Comparison of ENCODE assay signal across 22 cellular contexts in genomic region chr2:48968011-48968410, GRCh38.
"Had no signal": no experiment of that assay in that cellular context is flagged by ENCODE, and none has a peak within 500 bp of the region (broad histone marks: within the 10 kb centered on the region; RNA-seq: fewer than 3 reads in every experiment).

No MANE protein-coding gene starts in this region.

- FAIRE-seq: endothelial cell of umbilical vein, frontal cortex had no signal

- H3K4me1 ChIP-seq: colonic mucosa, esophagus muscularis mucosa, foreskin keratinocyte, gastroesophageal sphincter, heart left ventricle, left lung, lower lobe of right lung had no signal

- H3K27me3 Mint-ChIP-seq: dendritic cell treated with granulocyte-macrophage colony-stimulating factor and Interleukin-4, amounts not matched to agents 40 ng/mL and 50 ng/mL, for 4 days had no signal

- H3K27ac ChIP-seq: colonic mucosa, esophagus muscularis mucosa, foreskin keratinocyte, gastroesophageal sphincter, heart left ventricle, hepatocyte, left lung, lower lobe of right lung had no signal

- H3K9me3 ChIP-seq: colonic mucosa, esophagus muscularis mucosa, gastroesophageal sphincter, heart left ventricle, left lung, lower lobe of right lung had no signal

- H3K9me3 Mint-ChIP-seq: dendritic cell treated with granulocyte-macrophage colony-stimulating factor and Interleukin-4, amounts not matched to agents 40 ng/mL and 50 ng/mL, for 4 days; naive thymus-derived CD4-positive, alpha-beta T cell had no signal

- H3K27ac Mint-ChIP-seq: dendritic cell treated with granulocyte-macrophage colony-stimulating factor and Interleukin-4, amounts not matched to agents 40 ng/mL and 50 ng/mL, for 4 days; immature natural killer cell; naive thymus-derived CD4-positive, alpha-beta T cell had no signal

- H3K4me3 ChIP-seq: colonic mucosa, esophagus muscularis mucosa, gastroesophageal sphincter, heart left ventricle, hepatocyte, left lung, lower lobe of right lung had no signal

- ATAC-seq: foreskin keratinocyte; gastroesophageal sphincter; heart left ventricle; left cardiac atrium; left lung; left ventricle myocardium superior; lower lobe of right lung; naive thymus-derived CD4-positive, alpha-beta T cell had no signal

- H3K27me3 ChIP-seq: colonic mucosa, esophagus muscularis mucosa, foreskin keratinocyte, gastroesophageal sphincter, heart left ventricle, hepatocyte, left lung had no signal

- H3K36me3 ChIP-seq: colonic mucosa, esophagus muscularis mucosa, gastroesophageal sphincter, heart left ventricle, left lung, lower lobe of right lung had no signal

- DNase-seq: colonic mucosa; cortex of kidney; effector CD4-positive, alpha-beta T cell; effector memory CD4-positive, alpha-beta T cell; foreskin keratinocyte; heart left ventricle; hypothalamus; immature natural killer cell; islet precursor cell; left cardiac atrium; left lung; left ventricle myocardium superior; lower lobe of right lung; mesendoderm; midbrain; naive thymus-derived CD4-positive, alpha-beta T cell had no signal

- H3K36me3 Mint-ChIP-seq: immature natural killer cell; naive thymus-derived CD4-positive, alpha-beta T cell had no signal

- H3K4me3 Mint-ChIP-seq: dendritic cell treated with granulocyte-macrophage colony-stimulating factor and Interleukin-4, amounts not matched to agents 40 ng/mL and 50 ng/mL, for 4 days; immature natural killer cell; naive thymus-derived CD4-positive, alpha-beta T cell had no signal

- H3K4me1 Mint-ChIP-seq: immature natural killer cell; naive thymus-derived CD4-positive, alpha-beta T cell had no signal
